9 cellular contexts compared by ENCODE assay signal in genomic region chr15:63041402-63041977, GRCh38. TPM values are rescaled to one million over a fixed set of nuclear protein-coding genes. Genes with fewer than 3 reads are reported as not detected.
DNase-seq lines count a peak whose midpoint lies in the region; ATAC-seq and TF ChIP-seq lines count a peak whose summit lies in the region.
"Had no signal": no experiment of that assay in that cellular context is flagged by ENCODE, and none has a peak within 500 bp of the region (broad histone marks: within the 10 kb centered on the region; RNA-seq: fewer than 3 reads in every experiment).

No MANE protein-coding gene starts in this region.

- in situ Hi-C loops in Panc1 (cut with HindIII; ENCODE audit: low pct_unique_long_range_greater_than_20kb, low sequenced_read_pairs): no loop called here

- POLR2A ChIA-PET in Panc1 (lab: Charles Lee): no interaction called here

- H3K9me3 ChIP-seq in Panc1 (ENCODE audit: control insufficient read depth, insufficient read depth, low read depth, low read length) (no peaks in the 10 kb centered on the region), esophagus (ENCODE audit: control insufficient read depth in 2 of 2, insufficient read depth in 1 of 2, low read depth in 1 of 2, low read length in 1 of 2) (no peaks in the 10 kb centered on the region)

- peak overlapping the region; percentile 36 for H3K27ac Mint-ChIP-seq in nephron progenitor cell
- H3K27ac Mint-ChIP-seq: activated naive CD4-positive, alpha-beta T cell treated with anti-CD3 and anti-CD28 coated beads, Interleukin-2, amount 50 U/mL, for 24 hours had no signal

- H3K27me3 ChIP-seq in ACC112 (ENCODE audit: insufficient read depth, low read length): no peaks in the 10 kb centered on the region
- no peaks in the 10 kb centered on the region for H3K27me3 ChIP-seq in Panc1 (ENCODE audit: control insufficient read depth, insufficient read depth, low read length)
- H3K27me3 ChIP-seq in esophagus (ENCODE audit: control insufficient read depth in 1 of 2, insufficient read depth in 2 of 2, low read length in 2 of 2): peaks cover 0 to 11% of the 10 kb centered on the region in 2 donors

- peaks cover 8% of the 10 kb centered on the region for H3K36me3 Mint-ChIP-seq in nephron progenitor cell (ENCODE audit: low read depth)
- H3K36me3 Mint-ChIP-seq: activated naive CD4-positive, alpha-beta T cell treated with anti-CD3 and anti-CD28 coated beads, Interleukin-2, amount 50 U/mL, for 24 hours had no signal

- DNase-seq in Panc1 (ENCODE audit: low read depth, low spot score) (no peak), nephron progenitor cell (no peak), cortex of kidney (lab: John Stamatoyannopoulos, UW) (no peak), EL (no peak), SW 1271 (lab: John Stamatoyannopoulos, UW) (no peak)

- H3K27me3 Mint-ChIP-seq in nephron progenitor cell (ENCODE audit: low read depth, poor library complexity): peaks cover 28% of the 10 kb centered on the region

- peaks cover 14% of the 10 kb centered on the region for H3K4me1 ChIP-seq in ACC112 (ENCODE audit: control insufficient read depth, insufficient read depth, low read length, unreplicated experiment)
- peaks cover 38% of the 10 kb centered on the region for H3K4me1 ChIP-seq in Panc1 (ENCODE audit: control insufficient read depth, insufficient read depth, low read length)
- peaks cover 5 to 11% of the 10 kb centered on the region in 2 donors for H3K4me1 ChIP-seq in esophagus (ENCODE audit: control insufficient read depth in 2 of 2, insufficient read depth in 2 of 2, low read length in 1 of 2)

- intact Hi-C loops in Panc1 (cut with micrococcal nuclease; ENCODE audit: unreplicated experiment): loop anchor here (10.0 kb wide), 1 partner anchor 113 kb away; the partner anchor contains the start of gene RPS27L

- H3K9me3 Mint-ChIP-seq in nephron progenitor cell: peaks cover 7% of the 10 kb centered on the region
- H3K9me3 Mint-ChIP-seq: activated naive CD4-positive, alpha-beta T cell treated with anti-CD3 and anti-CD28 coated beads, Interleukin-2, amount 50 U/mL, for 24 hours had no signal

- CTCF ChIA-PET in Panc1 (lab: Charles Lee): no interaction called here

- TSS peak; percentile 86 for BruUV-seq in Panc1 (replicated peaks; lab: Mats Ljungman, UMichigan)

- peak; percentile 0; the same call in 1 of the 2 replicates for ATAC-seq in Panc1
- no peak for ATAC-seq in GM21367 (IDR thresholded peaks at IDR 0.05; ENCODE audit: unreplicated experiment)

- peaks cover 13% of the 10 kb centered on the region; the same call in 1 of the 2 replicates for H3K36me3 ChIP-seq in ACC112 (ENCODE audit: insufficient read depth, low read length)
- H3K36me3 ChIP-seq in Panc1 (ENCODE audit: control insufficient read depth, insufficient read depth, low read length): no peaks in the 10 kb centered on the region; the same call in 1 of the 2 replicates
- no peaks in the 10 kb centered on the region for H3K36me3 ChIP-seq in esophagus (ENCODE audit: control insufficient read depth in 2 of 2, insufficient read depth in 2 of 2, low read length in 1 of 2)

- H3K4me3 Mint-ChIP-seq in nephron progenitor cell: peak overlapping the region; percentile 97

- H3K79me2 ChIP-seq in ACC112 (ENCODE audit: control insufficient read depth, insufficient read depth, low read length, unreplicated experiment): peaks cover 39% of the 10 kb centered on the region

- TF ChIP-seq CTCF in Panc1 (IDR thresholded peaks at IDR 0.05) (no peak), nephron progenitor cell (IDR thresholded peaks at IDR 0.05) (no peak)

- H3K4me1 Mint-ChIP-seq in nephron progenitor cell: peaks cover 49% of the 10 kb centered on the region

- H3K4me3 ChIP-seq in ACC112 (ENCODE audit: low read depth, low read length): peak overlapping the region; percentile 96
- H3K4me3 ChIP-seq in Panc1 (ENCODE audit: low read depth in 2 of 2, low read length in 2 of 2): peak overlapping the region; percentile 90 to 94
- H3K4me3 ChIP-seq in esophagus (ENCODE audit: low read depth in 1 of 2, low read length in 2 of 2): peak overlapping the region; percentile 42 to 52

- 66 to 71% methylated on average over 14 of the region's 14 CpGs for WGBS in esophagus, 2 donors

- no peak overlapping the region for H2AFZ ChIP-seq in ACC112 (ENCODE audit: low read length, unreplicated experiment)

- H3K27ac ChIP-seq in ACC112 (ENCODE audit: low read depth, low read length) (no peak overlapping the region), Panc1 (ENCODE audit: low read length) (peak overlapping the region; percentile 74), esophagus (ENCODE audit: low read depth in 2 of 2, low read length in 1 of 2) (peak overlapping the region in 1 of 2 donors; percentile 84)

RNA-seq across cellular contexts. Expression of gene TPM1, which starts 1.1 kb away (rescaled TPM):
- total RNA-seq in Panc1 (2021; ENCODE audit: unreplicated experiment): 298 TPM
- polyA plus RNA-seq in Panc1 (2012; ENCODE audit: insufficient read length): 243 TPM
- polyA plus RNA-seq in esophagus: 100 to 1,000 TPM; 135 to 322 TPM
